Comparison of ENCODE assay signal across 14 cellular contexts in the genomic region with DNA sequence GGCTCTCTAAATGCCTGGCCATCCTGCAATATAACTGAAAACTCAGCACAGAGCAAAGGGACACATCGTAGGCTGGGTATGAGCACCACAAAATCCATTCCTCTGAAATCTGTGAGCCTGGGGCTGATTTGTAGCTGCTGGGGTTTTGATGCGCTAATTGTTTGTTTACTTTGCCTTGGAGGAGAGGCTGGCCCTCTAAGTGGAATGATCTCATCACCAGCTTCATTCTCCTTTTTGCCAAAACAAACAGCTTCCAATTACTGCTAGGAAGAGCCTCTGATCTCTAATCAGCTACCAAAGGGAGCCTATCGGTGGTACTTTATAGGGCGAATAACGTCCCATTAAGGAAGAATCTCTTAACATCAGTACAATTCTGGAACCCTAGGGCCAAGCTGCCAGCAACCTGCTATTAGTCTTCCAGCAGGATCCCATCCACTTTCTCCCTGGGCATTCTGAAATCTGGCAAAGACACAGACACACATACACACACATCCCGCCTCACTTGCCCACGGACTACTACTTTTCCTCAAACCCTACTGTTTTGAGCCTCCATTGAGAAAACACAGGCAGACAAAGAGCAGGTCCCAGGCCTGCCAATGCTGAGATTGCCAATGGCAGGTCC. TPM values are rescaled to one million over a fixed set of nuclear protein-coding genes. Genes with fewer than 3 reads are reported as not detected.
A peak's percentile ranks its signal among the peaks of the same experiment; 100 is the strongest.
DNase-seq lines count a peak whose midpoint lies in the region; ATAC-seq and TF ChIP-seq lines count a peak whose summit lies in the region.
"Had no signal": no experiment of that assay in that cellular context is flagged by ENCODE, and none has a peak within 500 bp of the region (broad histone marks: within the 10 kb centered on the region; RNA-seq: fewer than 3 reads in every experiment).

No MANE protein-coding gene starts in this region.

- H3K4me1 Mint-ChIP-seq in chondrocyte (ENCODE audit: low read depth): peaks cover 7% of the 10 kb centered on the region

- peaks cover 5% of the 10 kb centered on the region for H3K9me3 Mint-ChIP-seq in chondrocyte (ENCODE audit: low read depth)
- H3K9me3 Mint-ChIP-seq: activated T-cell treated with anti-CD3 and anti-CD28 coated beads, Interleukin-2, amount 50 U/mL, for 24 hours had no signal

- TF ChIP-seq POLR2A in lower leg skin (IDR thresholded peaks at IDR 0.05): no peak

- TF ChIP-seq CTCF in chondrocyte (IDR thresholded peaks at IDR 0.05): no peak
- TF ChIP-seq CTCF in lower leg skin (IDR thresholded peaks at IDR 0.05): no peak

- H3K36me3 Mint-ChIP-seq in chondrocyte (ENCODE audit: low read depth): no peaks in the 10 kb centered on the region

- no peak overlapping the region for H3K4me3 ChIP-seq in lower leg skin (ENCODE audit: low read depth, poor library complexity, severe bottlenecking)
- H3K4me3 ChIP-seq: body of pancreas, esophagus muscularis mucosa, Peyer's patch had no signal

- DNase-seq in DMS53 treated with DMSO at 0.1 percent for 48 hours (lab: John Stamatoyannopoulos, UW; ENCODE audit: unreplicated experiment) (peak; percentile 26), NCI-H1105 (lab: John Stamatoyannopoulos, UW) (peak; percentile 86), NCI-H774 (lab: John Stamatoyannopoulos, UW) (peak; percentile 68), fibroblast of peridontal ligament (ENCODE audit: extremely low read depth) (peak; percentile 1), chondrocyte (ENCODE audit: low spot score) (no peak), lower leg skin (ENCODE audit: low spot score in 2 of 2) (no peak), midbrain (lab: John Stamatoyannopoulos, UW) (no peak)
- DNase-seq: activated T-cell treated with anti-CD3 and anti-CD28 coated beads, Interleukin-2, amount 50 U/mL, for 24 hours; body of pancreas; Karpas-422; Peyer's patch; stimulated activated CD8-positive, alpha-beta memory T cell treated with anti-CD3 and anti-CD28 coated beads, Interleukin-4, amount 100 ng/mL, for 48 hours had no signal

- intact Hi-C loops in lower leg skin (cut with DNase I; ENCODE audit: low total_unique reads): no loop called here

- peaks cover 40% of the 10 kb centered on the region for H3K27me3 Mint-ChIP-seq in chondrocyte (ENCODE audit: low read depth)

- no peak for ATAC-seq in GM18868 (IDR thresholded peaks at IDR 0.05; ENCODE audit: unreplicated experiment)
- ATAC-seq: body of pancreas had no signal

- WGBS in lower leg skin, 2 donors: 30 to 37% methylated on average over 7 of the region's 7 CpGs

- no peak overlapping the region for H3K4me3 Mint-ChIP-seq in chondrocyte (ENCODE audit: unreplicated experiment)
- H3K4me3 Mint-ChIP-seq: activated T-cell treated with anti-CD3 and anti-CD28 coated beads, Interleukin-2, amount 50 U/mL, for 24 hours had no signal

- no peak overlapping the region for H3K27ac Mint-ChIP-seq in chondrocyte (ENCODE audit: unreplicated experiment)
- H3K27ac Mint-ChIP-seq: activated T-cell treated with anti-CD3 and anti-CD28 coated beads, Interleukin-2, amount 50 U/mL, for 24 hours had no signal

RNA-seq across cellular contexts. Expression of a gene that starts 5.8 kb away (rescaled TPM):
- total RNA-seq in chondrocyte (9.6 to 23.1 TPM (median 22.3 TPM) in 3 replicates), lower leg skin (1 to 10 TPM; 2.7 to 7.5 (median 5.4) TPM)

Comparison
In these comparisons a context has a peak if more than half of its experiments do, and no peak if none do; other contexts are left out.
1. DNase-seq: peak in DMS53 treated with DMSO at 0.1 percent for 48 hours (single experiment), NCI-H1105 (single experiment), NCI-H774 (single experiment) and fibroblast of peridontal ligament (single experiment); none in chondrocyte (single experiment), lower leg skin (0 of 2) and midbrain (single experiment).